In genomic region chr18:45106331-45106774, GRCh38 we compare ENCODE assay signal across 9 cellular contexts.
DNase-seq lines count a peak whose midpoint lies in the region; ATAC-seq and TF ChIP-seq lines count a peak whose summit lies in the region.
"Had no signal": no experiment of that assay in that cellular context is flagged by ENCODE, and none has a peak within 500 bp of the region (broad histone marks: within the 10 kb centered on the region; RNA-seq: fewer than 3 reads in every experiment).

No MANE protein-coding gene starts in this region.

- ATAC-seq in HG03469 (IDR thresholded peaks at IDR 0.05; ENCODE audit: unreplicated experiment) (peak; percentile 95), upper lobe of left lung (ENCODE audit: low FRiP score in 2 of 2) (peak; percentile 65 to 73)
- ATAC-seq in activated T-helper 17 cell treated with anti-CD3 and anti-CD28 coated beads, Interleukin-2, amount 50 U/mL, for 72 hours (replicated peaks): peak; percentile 50

- no peak for TF ChIP-seq EP300 in upper lobe of left lung (IDR thresholded peaks at IDR 0.05)

- peaks cover 4% of the 10 kb centered on the region for H3K27me3 Mint-ChIP-seq in activated T-helper 17 cell treated with anti-CD3 and anti-CD28 coated beads, Interleukin-2, amount 50 U/mL, for 72 hours
- no peaks in the 10 kb centered on the region for H3K27me3 Mint-ChIP-seq in activated naive CD4-positive, alpha-beta T cell treated with anti-CD3 and anti-CD28 coated beads for 36 hours (ENCODE audit: low read depth)
- H3K27me3 Mint-ChIP-seq: brain had no signal

- no peaks in the 10 kb centered on the region for H3K9me3 ChIP-seq in upper lobe of left lung

- no peaks in the 10 kb centered on the region for H3K36me3 ChIP-seq in upper lobe of left lung

- peak; percentile 5 for DNase-seq in Daoy (ENCODE audit: low read depth)
- peak; percentile 27 for DNase-seq in GM20000 (ENCODE audit: low spot score)
- peak in 1 of 2 donors; percentile 46 for DNase-seq in upper lobe of left lung
- DNase-seq in NCI-H1930 (lab: John Stamatoyannopoulos, UW): no peak
- no peak for DNase-seq in activated naive CD4-positive, alpha-beta T cell treated with anti-CD3 and anti-CD28 coated beads for 36 hours
- DNase-seq in HEK293T (ENCODE audit: extremely low spot score): no peak

- no peak overlapping the region for H3K27ac ChIP-seq in upper lobe of left lung

- H3K4me1 ChIP-seq in upper lobe of left lung: peaks cover 0 to 4% (median 0%) of the 10 kb centered on the region in 4 donors

- no peak overlapping the region for H3K27ac Mint-ChIP-seq in activated T-helper 17 cell treated with anti-CD3 and anti-CD28 coated beads, Interleukin-2, amount 50 U/mL, for 72 hours
- H3K27ac Mint-ChIP-seq in activated naive CD4-positive, alpha-beta T cell treated with anti-CD3 and anti-CD28 coated beads for 36 hours: no peak overlapping the region
- H3K27ac Mint-ChIP-seq: brain had no signal

- intact Hi-C loops in activated naive CD4-positive, alpha-beta T cell treated with anti-CD3 and anti-CD28 coated beads for 36 hours (cut with micrococcal nuclease): no loop called here

- no peak for TF ChIP-seq CTCF in GM20000 (IDR thresholded peaks at IDR 0.05; ENCODE audit: extremely low read depth, missing control alignments)
- TF ChIP-seq CTCF in upper lobe of left lung (IDR thresholded peaks at IDR 0.05): no peak

- POLR2A ChIA-PET in HEK293T (lab: Yijun Ruan, JAX): no interaction called here

- no peak overlapping the region for H3K4me3 Mint-ChIP-seq in activated T-helper 17 cell treated with anti-CD3 and anti-CD28 coated beads, Interleukin-2, amount 50 U/mL, for 72 hours
- no peak overlapping the region for H3K4me3 Mint-ChIP-seq in activated naive CD4-positive, alpha-beta T cell treated with anti-CD3 and anti-CD28 coated beads for 36 hours
- H3K4me3 Mint-ChIP-seq: brain had no signal

- no peaks in the 10 kb centered on the region for H3K4me1 Mint-ChIP-seq in activated T-helper 17 cell treated with anti-CD3 and anti-CD28 coated beads, Interleukin-2, amount 50 U/mL, for 72 hours
- H3K4me1 Mint-ChIP-seq in activated naive CD4-positive, alpha-beta T cell treated with anti-CD3 and anti-CD28 coated beads for 36 hours (ENCODE audit: low read depth): no peaks in the 10 kb centered on the region

- CTCF ChIA-PET in activated naive CD4-positive, alpha-beta T cell treated with anti-CD3 and anti-CD28 coated beads for 36 hours (lab: Charles Lee): interaction anchor here (1.0 kb wide), 1 partner anchor 9 kb away, joined by 3 read pairs; no protein-coding TSS in a partner anchor
- CTCF ChIA-PET in HEK293T (lab: Yijun Ruan, JAX): no interaction called here

- 39 to 44% methylated on average over 2 of the region's 2 CpGs for WGBS in upper lobe of left lung, 2 donors

- no peak overlapping the region for H3K4me3 ChIP-seq in upper lobe of left lung

- no peak for TF ChIP-seq POLR2A in upper lobe of left lung (IDR thresholded peaks at IDR 0.05)

- H3K27me3 ChIP-seq in upper lobe of left lung: no peaks in the 10 kb centered on the region

- no peaks in the 10 kb centered on the region for H3K36me3 Mint-ChIP-seq in activated T-helper 17 cell treated with anti-CD3 and anti-CD28 coated beads, Interleukin-2, amount 50 U/mL, for 72 hours (ENCODE audit: low read depth)
- no peaks in the 10 kb centered on the region for H3K36me3 Mint-ChIP-seq in activated naive CD4-positive, alpha-beta T cell treated with anti-CD3 and anti-CD28 coated beads for 36 hours (ENCODE audit: low read depth)
- H3K36me3 Mint-ChIP-seq: brain had no signal

- no peaks in the 10 kb centered on the region for H3K9me3 Mint-ChIP-seq in activated T-helper 17 cell treated with anti-CD3 and anti-CD28 coated beads, Interleukin-2, amount 50 U/mL, for 72 hours
- H3K9me3 Mint-ChIP-seq in activated naive CD4-positive, alpha-beta T cell treated with anti-CD3 and anti-CD28 coated beads for 36 hours: no peaks in the 10 kb centered on the region
- H3K9me3 Mint-ChIP-seq: brain had no signal

TF ChIP-seq in HEK293T, 16 proteins besides CTCF, POLR2A, EP300 and RAD21:
- TF ChIP-seq SUZ12 (IDR thresholded peaks at IDR 0.05): no peak
- TF ChIP-seq ZNF384 (IDR thresholded peaks at IDR 0.05): no peak
- TF ChIP-seq ELF4 (IDR thresholded peaks at IDR 0.05): no peak
- TF ChIP-seq SP1 (IDR thresholded peaks at IDR 0.05): no peak
- no peak for TF ChIP-seq BHLHE40 (IDR thresholded peaks at IDR 0.05; ENCODE audit: borderline replicate concordance)
- TF ChIP-seq FOXA1 (IDR thresholded peaks at IDR 0.05): no peak
- no peak for TF ChIP-seq TARDBP (IDR thresholded peaks at IDR 0.05)
- TF ChIP-seq CTBP1 (IDR thresholded peaks at IDR 0.05; ENCODE audit: borderline replicate concordance): no peak
- no peak for TF ChIP-seq L3MBTL2 (conservative IDR thresholded peaks at IDR 0.05)

Comparison
In these comparisons a context has a peak if more than half of its experiments do, and no peak if none do; other contexts are left out.
1. DNase-seq: peak in Daoy (single experiment) and GM20000 (single experiment); none in NCI-H1930 (0 of 2), activated naive CD4-positive, alpha-beta T cell treated with anti-CD3 and anti-CD28 coated beads for 36 hours (single experiment) and HEK293T (single experiment).
2. Peak in every context shown above with its lines, with median percentiles within 50 percentile points of each other: ATAC-seq.